Comparison of ENCODE assay signal across 8 cellular contexts in genomic region chr18:3450358-3451107, GRCh38. TPM values are rescaled to one million over a fixed set of nuclear protein-coding genes. Genes with fewer than 3 reads are reported as not detected.
A peak's percentile ranks its signal among the peaks of the same experiment; 100 is the strongest.
DNase-seq lines count a peak whose midpoint lies in the region; ATAC-seq and TF ChIP-seq lines count a peak whose summit lies in the region.

No MANE protein-coding gene starts in this region.

- peak overlapping the region; percentile 79 for H3K4me2 ChIP-seq in DOHH2 (ENCODE audit: low read length)

- peak overlapping the region; percentile 98 for H3K4me3 Mint-ChIP-seq in endothelial cell (ENCODE audit: unreplicated experiment)

- H3K9me3 ChIP-seq in DOHH2 (ENCODE audit: control insufficient read depth, insufficient read depth, low read length) (no peaks in the 10 kb centered on the region), mucosa of descending colon (no peaks in the 10 kb centered on the region)

- peaks cover 48% of the 10 kb centered on the region for H3K79me2 ChIP-seq in DOHH2 (ENCODE audit: control insufficient read depth, low read length)

- peaks cover 22% of the 10 kb centered on the region for H3F3A ChIP-seq in DOHH2 (ENCODE audit: control insufficient read depth, insufficient read depth)

- TF ChIP-seq CTCF in DOHH2 (IDR thresholded peaks at IDR 0.05; ENCODE audit: low read depth, low read length, poor library complexity, severe bottlenecking) = no peak
- TF ChIP-seq CTCF in endothelial cell (IDR thresholded peaks at IDR 0.05; ENCODE audit: unreplicated experiment) = no peak
- TF ChIP-seq CTCF in mucosa of descending colon (IDR thresholded peaks at IDR 0.05) = no peak

- H3K9me3 Mint-ChIP-seq in endothelial cell (ENCODE audit: unreplicated experiment) = no peaks in the 10 kb centered on the region

- no peaks in the 10 kb centered on the region for H4K20me1 ChIP-seq in DOHH2 (ENCODE audit: control insufficient read depth, insufficient read depth, low read depth, low read length)

- no peaks in the 10 kb centered on the region for H3K9me2 ChIP-seq in DOHH2 (replicated peaks; ENCODE audit: control insufficient read depth, low read length)

- peaks cover 43% of the 10 kb centered on the region for H3K4me1 Mint-ChIP-seq in endothelial cell (ENCODE audit: unreplicated experiment)

- H3K4me3 ChIP-seq in DOHH2 (ENCODE audit: low read length) = peak overlapping the region; percentile 96
- peak overlapping the region; percentile 85 for H3K4me3 ChIP-seq in mucosa of descending colon

- peak overlapping the region; percentile 97 for H3K27ac Mint-ChIP-seq in endothelial cell (ENCODE audit: unreplicated experiment)

- ATAC-seq in mucosa of descending colon (peak; percentile 1), GM18517 (IDR thresholded peaks at IDR 0.05; ENCODE audit: unreplicated experiment) (no peak), HG03196 (IDR thresholded peaks at IDR 0.05; ENCODE audit: unreplicated experiment) (no peak)

- intact Hi-C loops in mucosa of descending colon (cut with DNase I, micrococcal nuclease) = loop anchor here (5.0 to 10.0 kb wide), 2 partner anchors 147 to 214 kb away; no protein-coding TSS in a partner anchor

- peaks cover 9% of the 10 kb centered on the region; the same call in 1 of the 2 replicates for H3K27me3 ChIP-seq in DOHH2 (ENCODE audit: control insufficient read depth, low read length)

- H3K36me3 ChIP-seq in DOHH2 (ENCODE audit: control insufficient read depth, low read length) (no peaks in the 10 kb centered on the region), mucosa of descending colon (ENCODE audit: low read depth) (no peaks in the 10 kb centered on the region)

- H3K27me3 Mint-ChIP-seq in endothelial cell (ENCODE audit: unreplicated experiment) = peaks cover 40% of the 10 kb centered on the region

- H3K36me3 Mint-ChIP-seq in endothelial cell (ENCODE audit: low read depth, unreplicated experiment) = peaks cover 14% of the 10 kb centered on the region

- H3K27ac ChIP-seq in DOHH2 (ENCODE audit: low read depth, low read length) = peak overlapping the region; percentile 52

- DNase-seq in NCI-H146 treated with DMSO at 0.1 percent for 48 hours (lab: John Stamatoyannopoulos, UW; ENCODE audit: unreplicated experiment) (peak; percentile 20), endothelial cell (ENCODE audit: low spot score) (peak; percentile 56), mucosa of descending colon (peak; percentile 75 to 83 (median 80))
- DNase-seq in activated CD8-positive, alpha-beta memory T cell treated with anti-CD3 and anti-CD28 coated beads, Interleukin-2, amount 50 U/mL, for 1 hour (ENCODE audit: extremely low read depth) = peak; percentile 77
- peak; percentile 53 to 61 for DNase-seq in stimulated activated CD8-positive, alpha-beta memory T cell treated with anti-CD3 and anti-CD28 coated beads, Interleukin-4, amount 100 ng/mL, for 4 hours (ENCODE audit: low read depth in 2 of 2, low spot score in 1 of 2)

- H3K4me1 ChIP-seq in DOHH2 (ENCODE audit: control insufficient read depth, low read length) (peaks cover 57% of the 10 kb centered on the region), mucosa of descending colon (ENCODE audit: low read depth) (peaks cover 12% of the 10 kb centered on the region)

RNA-seq across cellular contexts. Expression of gene TGIF1, which starts 0.6 kb away (rescaled TPM):
- total RNA-seq in endothelial cell (ENCODE audit: unreplicated experiment) (72.5 TPM), mucosa of descending colon (10 to 100 TPM; 37.1 to 67.2 (median 59.1) TPM)

Comparison
In these comparisons a context has a peak if more than half of its experiments do, and no peak if none do; other contexts are left out.
1. DNase-seq: peak in every context shown above with its lines; median percentile 80 in mucosa of descending colon; 77 in activated CD8-positive, alpha-beta memory T cell treated with anti-CD3 and anti-CD28 coated beads, Interleukin-2, amount 50 U/mL, for 1 hour; 57 in stimulated activated CD8-positive, alpha-beta memory T cell treated with anti-CD3 and anti-CD28 coated beads, Interleukin-4, amount 100 ng/mL, for 4 hours; 56 in endothelial cell; 20 in NCI-H146 treated with DMSO at 0.1 percent for 48 hours.